1 cellular context compared by ENCODE assay signal in the genomic region with DNA sequence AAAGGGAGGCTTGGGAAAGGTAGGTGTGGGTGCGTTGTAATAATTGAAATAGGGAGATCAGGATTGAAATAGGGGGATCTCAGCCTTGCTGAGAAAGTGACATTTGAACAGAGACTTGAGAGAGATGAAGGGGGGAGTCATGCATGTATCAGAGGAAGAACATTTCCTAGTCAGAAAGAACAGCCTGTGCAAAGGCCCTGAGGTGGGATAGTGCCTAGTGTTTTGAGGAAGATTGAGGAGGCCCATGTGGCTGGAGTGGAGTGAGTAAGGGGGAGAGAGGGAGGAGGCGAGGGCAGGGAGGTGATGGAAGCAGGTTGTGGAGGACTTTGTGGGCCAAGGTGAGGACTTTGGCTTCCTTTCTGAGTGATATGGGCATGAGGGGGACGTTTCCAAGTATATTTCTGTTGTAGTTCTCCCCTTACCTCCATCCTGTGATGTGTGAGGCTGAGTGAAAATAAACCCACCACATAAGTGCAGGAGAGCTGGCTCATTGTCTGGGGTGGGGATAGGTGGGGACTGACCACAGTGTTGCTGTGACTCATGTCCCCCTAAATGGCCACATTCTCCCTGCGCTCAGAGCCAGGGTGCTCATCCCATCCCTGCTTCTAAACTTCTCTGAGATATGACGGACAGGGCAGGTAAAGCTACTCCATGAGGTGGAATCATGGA.
TF ChIP-seq lines count a peak whose summit lies in the region.

No MANE protein-coding gene starts in this region.

TF ChIP-seq in HEK293, 187 proteins besides CTCF, POLR2A, EP300 and RAD21:
- TF ChIP-seq ZNF114 (tag by site-specific recombination; IDR thresholded peaks at IDR 0.05), result no peak
- peak; percentile 85 for TF ChIP-seq ZNF623 (tag by site-specific recombination; IDR thresholded peaks at IDR 0.05)
